Comparison of ENCODE assay signal across 8 cellular contexts in the genomic region with DNA sequence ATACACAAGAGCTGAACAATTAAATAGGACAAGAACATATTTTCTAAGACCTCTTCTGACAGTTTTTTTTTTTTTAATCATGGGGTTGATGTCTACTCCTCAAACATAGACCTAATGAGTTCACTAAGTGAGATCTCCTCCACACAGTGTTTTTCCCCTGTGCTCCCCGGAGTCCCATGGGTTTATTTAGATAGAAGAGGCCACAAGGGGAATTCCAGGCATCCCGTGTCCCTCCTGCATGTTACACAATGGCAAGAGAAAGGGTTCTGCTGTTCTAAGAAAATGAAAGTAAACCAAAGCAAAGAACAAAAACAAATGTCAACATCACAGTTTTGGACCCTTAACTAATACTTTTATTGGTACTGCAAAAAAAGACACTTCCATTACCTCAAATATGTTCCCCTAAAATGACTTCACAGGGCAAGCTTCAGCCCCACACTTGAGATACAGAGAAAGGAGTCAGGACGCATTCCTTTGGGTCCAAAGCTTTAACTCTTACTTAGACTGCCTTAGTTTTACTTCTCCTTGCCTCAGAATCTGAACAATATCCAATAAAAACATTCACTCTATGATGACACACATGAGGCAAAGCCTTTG. TPM values are rescaled to one million over a fixed set of nuclear protein-coding genes. Genes with fewer than 3 reads are reported as not detected.
DNase-seq lines count a peak whose midpoint lies in the region; ATAC-seq and TF ChIP-seq lines count a peak whose summit lies in the region.
"Not testable (repeated sequence)": the region's sequence is repeated elsewhere in the genome, so short reads cannot be mapped to it uniquely, and the experiment has no call there.

No MANE protein-coding gene starts in this region.

- WGBS in hepatocyte (ENCODE audit: low lambda C conversion rate, missing lambda C conversion rate): 33% methylated on average over 3 of the region's 3 CpGs

- intact Hi-C loops in activated T-helper 1 cell treated with anti-CD3 and anti-CD28 coated beads, Interleukin-12 subunit alpha, Interleukin-12 subunit beta, Interleukin-2, Interleukin-4 antibody, amounts not matched to agents 30 ng/mL and 10 ng/mL and 1 ng/mL, durations not matched to agents 14 hours and 24 hours and 36 hours (cut with micrococcal nuclease): not testable (repeated sequence)

- H3K36me3 Mint-ChIP-seq in activated T-helper 1 cell treated with anti-CD3 and anti-CD28 coated beads, Interleukin-12 subunit alpha, Interleukin-12 subunit beta, Interleukin-2, Interleukin-4 antibody, amounts not matched to agents 30 ng/mL and 10 ng/mL and 1 ng/mL, durations not matched to agents 14 hours and 24 hours and 36 hours (ENCODE audit: low read depth): not testable (repeated sequence)
- H3K36me3 Mint-ChIP-seq in stimulated activated memory B cell treated with anti-CD40 and anti-IgM and Interleukin-4, amounts not matched to agents 10 μg/mL and 1 μg/mL and 100 μg/mL, for 72 hours: peaks cover 17% of the 10 kb centered on the region

- H3K4me1 Mint-ChIP-seq in activated T-helper 1 cell treated with anti-CD3 and anti-CD28 coated beads, Interleukin-12 subunit alpha, Interleukin-12 subunit beta, Interleukin-2, Interleukin-4 antibody, amounts not matched to agents 30 ng/mL and 10 ng/mL and 1 ng/mL, durations not matched to agents 14 hours and 24 hours and 36 hours (ENCODE audit: low read depth); stimulated activated memory B cell treated with anti-CD40 and anti-IgM and Interleukin-4, amounts not matched to agents 10 μg/mL and 1 μg/mL and 100 μg/mL, for 72 hours: not testable (repeated sequence)

- not testable (repeated sequence) for TF ChIP-seq CTCF in hepatocyte (IDR thresholded peaks at IDR 0.05; ENCODE audit: poor library complexity)

- not testable (repeated sequence) for H3K4me1 ChIP-seq in hepatocyte (ENCODE audit: insufficient read depth)

- H3K9me3 ChIP-seq in hepatocyte (ENCODE audit: low read depth): not testable (repeated sequence)

- H3K4me3 ChIP-seq in hepatocyte: not testable (repeated sequence)

- not testable (repeated sequence) for H3K9me2 ChIP-seq in hepatocyte (replicated peaks; ENCODE audit: insufficient read depth)

- peak; percentile 41 for DNase-seq in EH (ENCODE audit: low read depth)
- not testable (repeated sequence) for DNase-seq in activated T-helper 1 cell treated with anti-CD3 and anti-CD28 coated beads, Interleukin-12 subunit alpha, Interleukin-12 subunit beta, Interleukin-2, Interleukin-4 antibody, amounts not matched to agents 30 ng/mL and 10 ng/mL and 1 ng/mL, durations not matched to agents 14 hours and 24 hours and 36 hours (ENCODE audit: low spot score); hepatocyte (ENCODE audit: low spot score)

- not testable (repeated sequence) for H3K27me3 ChIP-seq in hepatocyte

- ATAC-seq in GM19035 (IDR thresholded peaks at IDR 0.05; ENCODE audit: unreplicated experiment) (peak; percentile 69), GM21825 (IDR thresholded peaks at IDR 0.05; ENCODE audit: unreplicated experiment) (peak; percentile 82), HG02973 (IDR thresholded peaks at IDR 0.05; ENCODE audit: unreplicated experiment) (peak; percentile 68), HG03460 (IDR thresholded peaks at IDR 0.05; ENCODE audit: unreplicated experiment) (peak; percentile 88)
- peak; percentile 86 for ATAC-seq in stimulated activated memory B cell treated with anti-CD40 and anti-IgM and Interleukin-4, amounts not matched to agents 10 μg/mL and 1 μg/mL and 100 μg/mL, for 72 hours

- H4K20me1 ChIP-seq in hepatocyte (ENCODE audit: insufficient read depth, poor library complexity, severe bottlenecking): not testable (repeated sequence)

- H3K27me3 Mint-ChIP-seq in activated T-helper 1 cell treated with anti-CD3 and anti-CD28 coated beads, Interleukin-12 subunit alpha, Interleukin-12 subunit beta, Interleukin-2, Interleukin-4 antibody, amounts not matched to agents 30 ng/mL and 10 ng/mL and 1 ng/mL, durations not matched to agents 14 hours and 24 hours and 36 hours (ENCODE audit: insufficient read depth); stimulated activated memory B cell treated with anti-CD40 and anti-IgM and Interleukin-4, amounts not matched to agents 10 μg/mL and 1 μg/mL and 100 μg/mL, for 72 hours: not testable (repeated sequence)

- not testable (repeated sequence) for H2AFZ ChIP-seq in hepatocyte

- H3K4me2 ChIP-seq in hepatocyte: peak overlapping the region; percentile 53

- not testable (repeated sequence) for H3K9me3 Mint-ChIP-seq in activated T-helper 1 cell treated with anti-CD3 and anti-CD28 coated beads, Interleukin-12 subunit alpha, Interleukin-12 subunit beta, Interleukin-2, Interleukin-4 antibody, amounts not matched to agents 30 ng/mL and 10 ng/mL and 1 ng/mL, durations not matched to agents 14 hours and 24 hours and 36 hours; stimulated activated memory B cell treated with anti-CD40 and anti-IgM and Interleukin-4, amounts not matched to agents 10 μg/mL and 1 μg/mL and 100 μg/mL, for 72 hours

- H3K27ac ChIP-seq in hepatocyte: peak overlapping the region; percentile 48

- not testable (repeated sequence) for H3K36me3 ChIP-seq in hepatocyte (replicated peaks; ENCODE audit: insufficient read depth, low read depth)

- peak overlapping the region; percentile 56 for H3K4me3 Mint-ChIP-seq in activated T-helper 1 cell treated with anti-CD3 and anti-CD28 coated beads, Interleukin-12 subunit alpha, Interleukin-12 subunit beta, Interleukin-2, Interleukin-4 antibody, amounts not matched to agents 30 ng/mL and 10 ng/mL and 1 ng/mL, durations not matched to agents 14 hours and 24 hours and 36 hours
- H3K4me3 Mint-ChIP-seq in stimulated activated memory B cell treated with anti-CD40 and anti-IgM and Interleukin-4, amounts not matched to agents 10 μg/mL and 1 μg/mL and 100 μg/mL, for 72 hours: not testable (repeated sequence)

- H3K27ac Mint-ChIP-seq in activated T-helper 1 cell treated with anti-CD3 and anti-CD28 coated beads, Interleukin-12 subunit alpha, Interleukin-12 subunit beta, Interleukin-2, Interleukin-4 antibody, amounts not matched to agents 30 ng/mL and 10 ng/mL and 1 ng/mL, durations not matched to agents 14 hours and 24 hours and 36 hours: peak overlapping the region; percentile 86
- H3K27ac Mint-ChIP-seq in stimulated activated memory B cell treated with anti-CD40 and anti-IgM and Interleukin-4, amounts not matched to agents 10 μg/mL and 1 μg/mL and 100 μg/mL, for 72 hours: peak overlapping the region; percentile 71

- H3K79me2 ChIP-seq in hepatocyte: not testable (repeated sequence)

RNA-seq across cellular contexts. Expression of gene WASHC2C, which starts 16.8 kb away (rescaled TPM):
- 26.6 and 27.2 TPM in 2 replicates for total RNA-seq in activated T-helper 1 cell treated with anti-CD3 and anti-CD28 coated beads, Interleukin-12 subunit alpha, Interleukin-12 subunit beta, Interleukin-2, Interleukin-4 antibody, amounts not matched to agents 30 ng/mL and 10 ng/mL and 1 ng/mL, durations not matched to agents 14 hours and 24 hours and 36 hours
- total RNA-seq in hepatocyte: 37.1 and 38.4 TPM in 2 replicates
- polyA plus RNA-seq in hepatocyte: 27.0 and 30.6 TPM in 2 replicates

RNA-seq across cellular contexts. Expression of gene ZFAND4, which starts 37.7 kb away (rescaled TPM):
- total RNA-seq in activated T-helper 1 cell treated with anti-CD3 and anti-CD28 coated beads, Interleukin-12 subunit alpha, Interleukin-12 subunit beta, Interleukin-2, Interleukin-4 antibody, amounts not matched to agents 30 ng/mL and 10 ng/mL and 1 ng/mL, durations not matched to agents 14 hours and 24 hours and 36 hours: 11.1 and 11.5 TPM in 2 replicates
- total RNA-seq in hepatocyte: 12.0 and 12.7 TPM in 2 replicates
- 4.9 and 8.6 TPM in 2 replicates for polyA plus RNA-seq in hepatocyte
